In genomic region chr12:43826681-43827458, GRCh38 we compare ENCODE assay signal across 18 cellular contexts. TPM values are rescaled to one million over a fixed set of nuclear protein-coding genes. Genes with fewer than 3 reads are reported as not detected.
DNase-seq lines count a peak whose midpoint lies in the region; FAIRE-seq and TF ChIP-seq lines count a peak whose summit lies in the region.
"Had no signal": no experiment of that assay in that cellular context is flagged by ENCODE, and none has a peak within 500 bp of the region (broad histone marks: within the 10 kb centered on the region; RNA-seq: fewer than 3 reads in every experiment).

No MANE protein-coding gene starts in this region.

- no peak overlapping the region for H3K4me2 ChIP-seq in astrocyte (ENCODE audit: low read length)
- H3K4me2 ChIP-seq in smooth muscle cell = no peak overlapping the region
- H3K4me2 ChIP-seq: BLaER1 treated with 17β-estradiol and CSF1 and Interleukin-3, amounts not matched to agents 10 nM and 100 nM had no signal

- no peaks in the 10 kb centered on the region for H3K27me3 Mint-ChIP-seq in astrocyte (ENCODE audit: low read depth, unreplicated experiment)
- H3K27me3 Mint-ChIP-seq in osteocyte (ENCODE audit: unreplicated experiment) = no peaks in the 10 kb centered on the region
- H3K27me3 Mint-ChIP-seq: IgD-negative memory B cell had no signal

- H3K9me3 ChIP-seq in astrocyte (ENCODE audit: insufficient read depth, low read depth, low read length) = no peaks in the 10 kb centered on the region
- no peaks in the 10 kb centered on the region for H3K9me3 ChIP-seq in smooth muscle cell (replicated peaks; ENCODE audit: low read depth)
- H3K9me3 ChIP-seq: BLaER1 treated with 17β-estradiol and CSF1 and Interleukin-3, amounts not matched to agents 10 nM and 100 nM; SJCRH30 had no signal

- no peak for TF ChIP-seq CTCF in astrocyte (IDR thresholded peaks at IDR 0.05; ENCODE audit: insufficient read depth, low read depth, low read length)
- no peak for TF ChIP-seq CTCF in smooth muscle cell (IDR thresholded peaks at IDR 0.05; ENCODE audit: borderline replicate concordance, insufficient read depth, poor library complexity, severe bottlenecking)
- TF ChIP-seq CTCF in osteocyte (IDR thresholded peaks at IDR 0.05) = no peak

- H3K27ac Mint-ChIP-seq in astrocyte (ENCODE audit: unreplicated experiment) (peak overlapping the region; percentile 44), osteocyte (ENCODE audit: unreplicated experiment) (no peak overlapping the region)

- H3K4me1 ChIP-seq in astrocyte (ENCODE audit: insufficient read depth, low read length) (no peaks in the 10 kb centered on the region), smooth muscle cell (ENCODE audit: low read depth) (no peaks in the 10 kb centered on the region)

- no peak overlapping the region for H3K9ac ChIP-seq in astrocyte (ENCODE audit: low read length)
- no peak overlapping the region for H3K9ac ChIP-seq in smooth muscle cell (ENCODE audit: low read depth)
- H3K9ac ChIP-seq: BLaER1 treated with 17β-estradiol and CSF1 and Interleukin-3, amounts not matched to agents 10 nM and 100 nM had no signal

- H3K4me3 Mint-ChIP-seq in astrocyte (ENCODE audit: unreplicated experiment) = no peak overlapping the region
- no peak overlapping the region for H3K4me3 Mint-ChIP-seq in osteocyte (ENCODE audit: unreplicated experiment)
- H3K4me3 Mint-ChIP-seq: IgD-negative memory B cell had no signal

- H2AFZ ChIP-seq in astrocyte (ENCODE audit: low read depth, low read length) = no peak overlapping the region
- H2AFZ ChIP-seq in smooth muscle cell (ENCODE audit: low read depth) = peak overlapping the region; percentile 10

- no peak for FAIRE-seq in astrocyte (lab: Jason Lieb, UNC)
- FAIRE-seq in urothelium cell line (lab: Jason Lieb, UNC) = no peak
- FAIRE-seq: GM19239 had no signal

- H3K36me3 ChIP-seq in astrocyte (ENCODE audit: insufficient read depth, low read length) (no peaks in the 10 kb centered on the region), smooth muscle cell (ENCODE audit: low read depth) (no peaks in the 10 kb centered on the region)
- H3K36me3 ChIP-seq: BLaER1 treated with 17β-estradiol and CSF1 and Interleukin-3, amounts not matched to agents 10 nM and 100 nM; SJCRH30 had no signal

- H3K4me1 Mint-ChIP-seq in astrocyte (ENCODE audit: low read depth, unreplicated experiment) (peaks cover 12% of the 10 kb centered on the region), osteocyte (ENCODE audit: unreplicated experiment) (peaks cover 6% of the 10 kb centered on the region)
- H3K4me1 Mint-ChIP-seq: IgD-negative memory B cell had no signal

- H3K36me3 Mint-ChIP-seq in astrocyte (ENCODE audit: low read depth, unreplicated experiment) (no peaks in the 10 kb centered on the region), osteocyte (ENCODE audit: unreplicated experiment) (no peaks in the 10 kb centered on the region)
- H3K36me3 Mint-ChIP-seq: IgD-negative memory B cell had no signal

- H4K20me1 ChIP-seq in astrocyte (ENCODE audit: insufficient read depth, low read length) = no peaks in the 10 kb centered on the region
- no peaks in the 10 kb centered on the region for H4K20me1 ChIP-seq in smooth muscle cell (ENCODE audit: low read depth)
- H4K20me1 ChIP-seq: BLaER1 treated with 17β-estradiol and CSF1 and Interleukin-3, amounts not matched to agents 10 nM and 100 nM had no signal

- H3K9me3 Mint-ChIP-seq in astrocyte (ENCODE audit: unreplicated experiment) = no peaks in the 10 kb centered on the region
- no peaks in the 10 kb centered on the region for H3K9me3 Mint-ChIP-seq in osteocyte (ENCODE audit: unreplicated experiment)
- H3K9me3 Mint-ChIP-seq: IgD-negative memory B cell had no signal

- H3K27ac ChIP-seq in astrocyte (ENCODE audit: low read depth, low read length) (no peak overlapping the region), smooth muscle cell (ENCODE audit: low read depth) (no peak overlapping the region)
- H3K27ac ChIP-seq: BLaER1 treated with 17β-estradiol and CSF1 and Interleukin-3, amounts not matched to agents 10 nM and 100 nM; SJCRH30 had no signal

- DNase-seq in GM03348 (ENCODE audit: low spot score) = peak; percentile 3
- DNase-seq in astrocyte (ENCODE audit: low read depth) = no peak
- DNase-seq in iris pigment epithelial cell (ENCODE audit: low read depth) = peak; percentile 23
- DNase-seq in smooth muscle cell (lab: John Stamatoyannopoulos, UW; ENCODE audit: unreplicated experiment) = no peak
- no peak for DNase-seq in urothelium cell line (ENCODE audit: low spot score)
- DNase-seq in DMS 273 treated with DMSO at 0.1 percent for 48 hours (lab: John Stamatoyannopoulos, UW) = no peak
- DNase-seq in osteocyte (ENCODE audit: extremely low spot score, unreplicated experiment) = no peak
- DNase-seq: H7, Kasumi-1, MM.1S, NCI-H1105, NCI-H187, NCI-H748 treated with DMSO at 0.1 percent for 48 hours, PC-3 had no signal

- WGBS in smooth muscle cell (ENCODE audit: low lambda C conversion rate) = 80% methylated on average over 4 of the region's 4 CpGs

- H3F3A ChIP-seq in smooth muscle cell (ENCODE audit: low read depth) = no peaks in the 10 kb centered on the region

- H3K79me2 ChIP-seq in astrocyte (ENCODE audit: insufficient read depth, low read length) (no peaks in the 10 kb centered on the region), smooth muscle cell (ENCODE audit: low read depth) (no peaks in the 10 kb centered on the region)

- H3K27me3 ChIP-seq in astrocyte (ENCODE audit: insufficient read depth, low read length) (no peaks in the 10 kb centered on the region), smooth muscle cell (ENCODE audit: low read depth) (no peaks in the 10 kb centered on the region)
- H3K27me3 ChIP-seq: BLaER1 treated with 17β-estradiol and CSF1 and Interleukin-3, amounts not matched to agents 10 nM and 100 nM; SJCRH30 had no signal

- no peak overlapping the region for H3K4me3 ChIP-seq in astrocyte (ENCODE audit: insufficient read depth, low read depth, low read length)
- H3K4me3 ChIP-seq in smooth muscle cell = no peak overlapping the region
- H3K4me3 ChIP-seq: BLaER1 treated with 17β-estradiol and CSF1 and Interleukin-3, amounts not matched to agents 10 nM and 100 nM; SJCRH30 had no signal

RNA-seq across cellular contexts. Expression of gene TMEM117, which starts 9.0 kb away (rescaled TPM):
- total RNA-seq in astrocyte (10.6 and 13.1 TPM in 2 replicates), smooth muscle cell (35.2 and 38.9 TPM in 2 replicates), osteocyte (14.2 and 18.4 TPM in 2 replicates)
- 12.9 and 13.0 TPM in 2 replicates for polyA plus RNA-seq in smooth muscle cell

RNA-seq across cellular contexts. Expression of gene TWF1, which starts 20.8 kb away (rescaled TPM):
- total RNA-seq in astrocyte (98.8 and 105 TPM in 2 replicates), smooth muscle cell (136 and 151 TPM in 2 replicates), osteocyte (74.0 and 79.7 TPM in 2 replicates)
- 51.8 and 60.1 TPM in 2 replicates for polyA plus RNA-seq in smooth muscle cell

Comparison
In these comparisons a context has a peak if more than half of its experiments do, and no peak if none do; other contexts are left out.
1. DNase-seq: peak in GM03348 (single experiment) and iris pigment epithelial cell (single experiment); none in astrocyte (single experiment), smooth muscle cell (single experiment), urothelium cell line (single experiment), DMS 273 treated with DMSO at 0.1 percent for 48 hours (single experiment) and osteocyte (single experiment).